1 cellular context compared by ENCODE assay signal in the genomic region with DNA sequence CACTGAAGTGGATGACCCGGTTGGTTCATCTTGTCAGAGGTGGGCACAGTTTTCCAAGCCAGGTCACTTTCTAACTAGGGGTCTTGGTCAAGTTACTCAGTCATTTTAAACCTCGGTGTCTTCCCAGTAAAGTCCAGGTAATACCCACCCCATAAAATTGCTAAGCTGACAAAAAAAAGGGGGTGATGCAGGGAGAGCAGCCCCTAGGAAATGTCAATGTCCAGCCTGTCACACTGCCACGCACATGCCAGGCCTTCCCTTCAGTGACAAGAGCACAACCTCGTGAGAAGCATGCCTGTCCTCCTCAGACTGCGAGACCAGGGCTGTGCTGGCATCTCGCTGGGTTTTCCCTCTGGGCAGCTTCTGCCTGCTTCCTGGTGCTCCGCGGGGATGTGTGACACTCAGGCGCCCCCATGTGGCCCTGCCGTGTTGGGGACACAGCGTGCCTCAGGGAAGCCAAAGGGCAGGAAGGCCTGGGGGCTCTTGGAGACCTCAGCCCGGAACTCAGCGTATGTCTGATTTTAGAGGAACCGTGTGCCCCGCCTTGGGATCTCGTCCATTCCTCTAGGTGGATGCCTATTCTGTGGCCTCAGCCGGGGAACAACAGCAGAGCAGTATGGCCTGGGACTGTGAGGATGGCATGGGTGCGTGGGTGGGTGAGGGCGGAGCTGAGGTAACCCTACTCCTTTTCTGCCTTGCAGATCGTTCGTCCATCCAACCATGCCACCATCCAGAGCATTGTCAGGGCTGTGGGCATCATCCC.
TF ChIP-seq lines count a peak whose summit lies in the region.

No MANE protein-coding gene starts in this region.

TF ChIP-seq in K562, 482 proteins besides CTCF, POLR2A, EP300 and RAD21 (continued from another document and continues in another):
- TF ChIP-seq COPS2 (conservative IDR thresholded peaks at IDR 0.05) (no peak), TCF7L2 (IDR thresholded peaks at IDR 0.05; ENCODE audit: low read depth, low read length) (no peak), ZC3H4 (CRISPR knock-in tag; IDR thresholded peaks at IDR 0.05; ENCODE audit: borderline replicate concordance) (no peak), ZFP1 (CRISPR knock-in tag; IDR thresholded peaks at IDR 0.05) (no peak), KDM5B (IDR thresholded peaks at IDR 0.05; ENCODE audit: insufficient replicate concordance, low read depth, low read length) (no peak), GTF2F1 (IDR thresholded peaks at IDR 0.05; ENCODE audit: low read depth, low read length) (no peak), FIP1L1 (IDR thresholded peaks at IDR 0.05; ENCODE audit: low read depth, low read length, poor library complexity, severe bottlenecking) (no peak), CBFA2T3 (IDR thresholded peaks at IDR 0.05) (no peak), GATAD2A (IDR thresholded peaks at IDR 0.05) (no peak), MTA3 (IDR thresholded peaks at IDR 0.05; ENCODE audit: borderline replicate concordance) (no peak), CHCHD3 (CRISPR knock-in tag; IDR thresholded peaks at IDR 0.05) (no peak), NR2C2 (CRISPR knock-in tag; IDR thresholded peaks at IDR 0.05) (0 out of 2 replicates have a peak, but pooled peaks have one; percentile 24), NR2C2 (tag; IDR thresholded peaks at IDR 0.05) (no peak), THRAP3 (IDR thresholded peaks at IDR 0.05; ENCODE audit: borderline replicate concordance) (no peak), CEBPB (tag; IDR thresholded peaks at IDR 0.05) (no peak), JUND (IDR thresholded peaks at IDR 0.05; ENCODE audit: borderline replicate concordance, low read depth, low read length) (0 out of 2 replicates have a peak, but pooled peaks have one; percentile 17), JUND (tag; IDR thresholded peaks at IDR 0.05; ENCODE audit: borderline replicate concordance, low read depth, low read length) (no peak; the same call in 2 of the 3 replicates), EP400 (IDR thresholded peaks at IDR 0.05) (no peak), SRSF7 (optimal IDR thresholded peaks at IDR 0.05; ENCODE audit: low read depth, low read length) (no peak), ZNF282 (CRISPR knock-in tag; IDR thresholded peaks at IDR 0.05) (no peak), KLF10 (CRISPR knock-in tag; IDR thresholded peaks at IDR 0.05) (no peak), SRSF3 (IDR thresholded peaks at IDR 0.05; ENCODE audit: insufficient read depth, low read length) (no peak), DNMT1 (IDR thresholded peaks at IDR 0.05) (no peak), RB1 (IDR thresholded peaks at IDR 0.05; ENCODE audit: low read depth) (no peak), LCOR (CRISPR knock-in tag; IDR thresholded peaks at IDR 0.05) (no peak), ZNF408 (CRISPR knock-in tag; IDR thresholded peaks at IDR 0.05; ENCODE audit: low read depth) (no peak), SMARCA4 (IDR thresholded peaks at IDR 0.05) (peak; percentile 23; the same call in 1 of the 2 replicates), HMGN3 (IDR thresholded peaks at IDR 0.05; ENCODE audit: borderline replicate concordance, extremely low read depth, insufficient read length, low read depth, low read length) (no peak), TAF9B (IDR thresholded peaks at IDR 0.05; ENCODE audit: partially characterized antibody) (no peak), CREBBP (IDR thresholded peaks at IDR 0.05; ENCODE audit: low read depth, low read length) (no peak), TBL1XR1 (IDR thresholded peaks at IDR 0.05; ENCODE audit: low read length in 2 of 2) (no peak), ZNF347 (CRISPR knock-in tag; IDR thresholded peaks at IDR 0.05; ENCODE audit: low read depth) (no peak), ZNF146 (CRISPR knock-in tag; IDR thresholded peaks at IDR 0.05; ENCODE audit: unreplicated experiment) (no peak), FOXA3 (CRISPR knock-in tag; conservative IDR thresholded peaks at IDR 0.05 in 1 of 2, IDR thresholded peaks at IDR 0.05 in 1 of 2) (no peak), ZNF583 (CRISPR knock-in tag; IDR thresholded peaks at IDR 0.05) (0 out of 2 replicates have a peak, but pooled peaks have one; percentile 47), ZNF239 (CRISPR knock-in tag; IDR thresholded peaks at IDR 0.05) (no peak)
- TF ChIP-seq, protein P1, sequence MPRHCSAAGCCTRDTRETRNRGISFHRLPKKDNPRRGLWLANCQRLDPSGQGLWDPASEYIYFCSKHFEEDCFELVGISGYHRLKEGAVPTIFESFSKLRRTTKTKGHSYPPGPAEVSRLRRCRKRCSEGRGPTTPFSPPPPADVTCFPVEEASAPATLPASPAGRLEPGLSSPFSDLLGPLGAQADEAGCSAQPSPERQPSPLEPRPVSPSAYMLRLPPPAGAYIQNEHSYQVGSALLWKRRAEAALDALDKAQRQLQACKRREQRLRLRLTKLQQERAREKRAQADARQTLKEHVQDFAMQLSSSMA (CRISPR knock-in tag; IDR thresholded peaks at IDR 0.05), result no peak
- TF ChIP-seq, protein P2, sequence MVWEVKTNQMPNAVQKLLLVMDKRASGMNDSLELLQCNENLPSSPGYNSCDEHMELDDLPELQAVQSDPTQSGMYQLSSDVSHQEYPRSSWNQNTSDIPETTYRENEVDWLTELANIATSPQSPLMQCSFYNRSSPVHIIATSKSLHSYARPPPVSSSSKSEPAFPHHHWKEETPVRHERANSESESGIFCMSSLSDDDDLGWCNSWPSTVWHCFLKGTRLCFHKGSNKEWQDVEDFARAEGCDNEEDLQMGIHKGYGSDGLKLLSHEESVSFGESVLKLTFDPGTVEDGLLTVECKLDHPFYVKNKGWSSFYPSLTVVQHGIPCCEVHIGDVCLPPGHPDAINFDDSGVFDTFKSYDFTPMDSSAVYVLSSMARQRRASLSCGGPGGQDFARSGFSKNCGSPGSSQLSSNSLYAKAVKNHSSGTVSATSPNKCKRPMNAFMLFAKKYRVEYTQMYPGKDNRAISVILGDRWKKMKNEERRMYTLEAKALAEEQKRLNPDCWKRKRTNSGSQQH (CRISPR knock-in tag; IDR thresholded peaks at IDR 0.05), result 0 out of 2 replicates have a peak, but pooled peaks have one; percentile 35
- TF ChIP-seq, protein P3, sequence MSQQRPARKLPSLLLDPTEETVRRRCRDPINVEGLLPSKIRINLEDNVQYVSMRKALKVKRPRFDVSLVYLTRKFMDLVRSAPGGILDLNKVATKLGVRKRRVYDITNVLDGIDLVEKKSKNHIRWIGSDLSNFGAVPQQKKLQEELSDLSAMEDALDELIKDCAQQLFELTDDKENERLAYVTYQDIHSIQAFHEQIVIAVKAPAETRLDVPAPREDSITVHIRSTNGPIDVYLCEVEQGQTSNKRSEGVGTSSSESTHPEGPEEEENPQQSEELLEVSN (IDR thresholded peaks at IDR 0.05; ENCODE audit: borderline replicate concordance in 1 of 2, extremely low read depth in 1 of 2, insufficient read depth in 1 of 2, insufficient read length in 1 of 2, low read depth in 1 of 2, low read length in 1 of 2, poor library complexity in 1 of 2, severe bottlenecking in 1 of 2), result peak in 1 of 2 experiments; percentile 19
- TF ChIP-seq, protein P4, sequence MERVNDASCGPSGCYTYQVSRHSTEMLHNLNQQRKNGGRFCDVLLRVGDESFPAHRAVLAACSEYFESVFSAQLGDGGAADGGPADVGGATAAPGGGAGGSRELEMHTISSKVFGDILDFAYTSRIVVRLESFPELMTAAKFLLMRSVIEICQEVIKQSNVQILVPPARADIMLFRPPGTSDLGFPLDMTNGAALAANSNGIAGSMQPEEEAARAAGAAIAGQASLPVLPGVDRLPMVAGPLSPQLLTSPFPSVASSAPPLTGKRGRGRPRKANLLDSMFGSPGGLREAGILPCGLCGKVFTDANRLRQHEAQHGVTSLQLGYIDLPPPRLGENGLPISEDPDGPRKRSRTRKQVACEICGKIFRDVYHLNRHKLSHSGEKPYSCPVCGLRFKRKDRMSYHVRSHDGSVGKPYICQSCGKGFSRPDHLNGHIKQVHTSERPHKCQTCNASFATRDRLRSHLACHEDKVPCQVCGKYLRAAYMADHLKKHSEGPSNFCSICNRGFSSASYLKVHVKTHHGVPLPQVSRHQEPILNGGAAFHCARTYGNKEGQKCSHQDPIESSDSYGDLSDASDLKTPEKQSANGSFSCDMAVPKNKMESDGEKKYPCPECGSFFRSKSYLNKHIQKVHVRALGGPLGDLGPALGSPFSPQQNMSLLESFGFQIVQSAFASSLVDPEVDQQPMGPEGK (CRISPR knock-in tag; IDR thresholded peaks at IDR 0.05; ENCODE audit: borderline replicate concordance), result no peak
- TF ChIP-seq, protein P5, sequence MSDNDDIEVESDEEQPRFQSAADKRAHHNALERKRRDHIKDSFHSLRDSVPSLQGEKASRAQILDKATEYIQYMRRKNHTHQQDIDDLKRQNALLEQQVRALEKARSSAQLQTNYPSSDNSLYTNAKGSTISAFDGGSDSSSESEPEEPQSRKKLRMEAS (CRISPR knock-in tag; IDR thresholded peaks at IDR 0.05), result no peak
- TF ChIP-seq, protein P6, sequence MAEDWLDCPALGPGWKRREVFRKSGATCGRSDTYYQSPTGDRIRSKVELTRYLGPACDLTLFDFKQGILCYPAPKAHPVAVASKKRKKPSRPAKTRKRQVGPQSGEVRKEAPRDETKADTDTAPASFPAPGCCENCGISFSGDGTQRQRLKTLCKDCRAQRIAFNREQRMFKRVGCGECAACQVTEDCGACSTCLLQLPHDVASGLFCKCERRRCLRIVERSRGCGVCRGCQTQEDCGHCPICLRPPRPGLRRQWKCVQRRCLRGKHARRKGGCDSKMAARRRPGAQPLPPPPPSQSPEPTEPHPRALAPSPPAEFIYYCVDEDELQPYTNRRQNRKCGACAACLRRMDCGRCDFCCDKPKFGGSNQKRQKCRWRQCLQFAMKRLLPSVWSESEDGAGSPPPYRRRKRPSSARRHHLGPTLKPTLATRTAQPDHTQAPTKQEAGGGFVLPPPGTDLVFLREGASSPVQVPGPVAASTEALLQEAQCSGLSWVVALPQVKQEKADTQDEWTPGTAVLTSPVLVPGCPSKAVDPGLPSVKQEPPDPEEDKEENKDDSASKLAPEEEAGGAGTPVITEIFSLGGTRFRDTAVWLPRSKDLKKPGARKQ (CRISPR knock-in tag; IDR thresholded peaks at IDR 0.05), result no peak
- TF ChIP-seq, protein P7, sequence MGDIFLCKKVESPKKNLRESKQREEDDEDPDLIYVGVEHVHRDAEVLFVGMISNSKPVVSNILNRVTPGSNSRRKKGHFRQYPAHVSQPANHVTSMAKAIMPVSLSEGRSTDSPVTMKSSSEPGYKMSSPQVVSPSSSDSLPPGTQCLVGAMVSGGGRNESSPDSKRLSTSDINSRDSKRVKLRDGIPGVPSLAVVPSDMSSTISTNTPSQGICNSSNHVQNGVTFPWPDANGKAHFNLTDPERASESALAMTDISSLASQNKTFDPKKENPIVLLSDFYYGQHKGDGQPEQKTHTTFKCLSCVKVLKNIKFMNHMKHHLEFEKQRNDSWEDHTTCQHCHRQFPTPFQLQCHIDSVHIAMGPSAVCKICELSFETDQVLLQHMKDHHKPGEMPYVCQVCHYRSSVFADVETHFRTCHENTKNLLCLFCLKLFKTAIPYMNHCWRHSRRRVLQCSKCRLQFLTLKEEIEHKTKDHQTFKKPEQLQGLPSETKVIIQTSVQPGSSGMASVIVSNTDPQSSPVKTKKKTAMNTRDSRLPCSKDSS (IDR thresholded peaks at IDR 0.05; ENCODE audit: low read depth, partially characterized antibody), result no peak
- TF ChIP-seq, protein P8, sequence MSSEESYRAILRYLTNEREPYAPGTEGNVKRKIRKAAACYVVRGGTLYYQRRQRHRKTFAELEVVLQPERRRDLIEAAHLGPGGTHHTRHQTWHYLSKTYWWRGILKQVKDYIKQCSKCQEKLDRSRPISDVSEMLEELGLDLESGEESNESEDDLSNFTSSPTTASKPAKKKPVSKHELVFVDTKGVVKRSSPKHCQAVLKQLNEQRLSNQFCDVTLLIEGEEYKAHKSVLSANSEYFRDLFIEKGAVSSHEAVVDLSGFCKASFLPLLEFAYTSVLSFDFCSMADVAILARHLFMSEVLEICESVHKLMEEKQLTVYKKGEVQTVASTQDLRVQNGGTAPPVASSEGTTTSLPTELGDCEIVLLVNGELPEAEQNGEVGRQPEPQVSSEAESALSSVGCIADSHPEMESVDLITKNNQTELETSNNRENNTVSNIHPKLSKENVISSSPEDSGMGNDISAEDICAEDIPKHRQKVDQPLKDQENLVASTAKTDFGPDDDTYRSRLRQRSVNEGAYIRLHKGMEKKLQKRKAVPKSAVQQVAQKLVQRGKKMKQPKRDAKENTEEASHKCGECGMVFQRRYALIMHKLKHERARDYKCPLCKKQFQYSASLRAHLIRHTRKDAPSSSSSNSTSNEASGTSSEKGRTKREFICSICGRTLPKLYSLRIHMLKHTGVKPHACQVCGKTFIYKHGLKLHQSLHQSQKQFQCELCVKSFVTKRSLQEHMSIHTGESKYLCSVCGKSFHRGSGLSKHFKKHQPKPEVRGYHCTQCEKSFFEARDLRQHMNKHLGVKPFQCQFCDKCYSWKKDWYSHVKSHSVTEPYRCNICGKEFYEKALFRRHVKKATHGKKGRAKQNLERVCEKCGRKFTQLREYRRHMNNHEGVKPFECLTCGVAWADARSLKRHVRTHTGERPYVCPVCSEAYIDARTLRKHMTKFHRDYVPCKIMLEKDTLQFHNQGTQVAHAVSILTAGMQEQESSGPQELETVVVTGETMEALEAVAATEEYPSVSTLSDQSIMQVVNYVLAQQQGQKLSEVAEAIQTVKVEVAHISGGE (CRISPR knock-in tag; IDR thresholded peaks at IDR 0.05), result peak in 1 of 3 experiments; percentile 30; a peak in 1 of 6 replicates
- TF ChIP-seq, protein P9, sequence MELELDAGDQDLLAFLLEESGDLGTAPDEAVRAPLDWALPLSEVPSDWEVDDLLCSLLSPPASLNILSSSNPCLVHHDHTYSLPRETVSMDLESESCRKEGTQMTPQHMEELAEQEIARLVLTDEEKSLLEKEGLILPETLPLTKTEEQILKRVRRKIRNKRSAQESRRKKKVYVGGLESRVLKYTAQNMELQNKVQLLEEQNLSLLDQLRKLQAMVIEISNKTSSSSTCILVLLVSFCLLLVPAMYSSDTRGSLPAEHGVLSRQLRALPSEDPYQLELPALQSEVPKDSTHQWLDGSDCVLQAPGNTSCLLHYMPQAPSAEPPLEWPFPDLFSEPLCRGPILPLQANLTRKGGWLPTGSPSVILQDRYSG (tag; conservative IDR thresholded peaks at IDR 0.05; ENCODE audit: low read depth), result no peak
- TF ChIP-seq, protein P10, sequence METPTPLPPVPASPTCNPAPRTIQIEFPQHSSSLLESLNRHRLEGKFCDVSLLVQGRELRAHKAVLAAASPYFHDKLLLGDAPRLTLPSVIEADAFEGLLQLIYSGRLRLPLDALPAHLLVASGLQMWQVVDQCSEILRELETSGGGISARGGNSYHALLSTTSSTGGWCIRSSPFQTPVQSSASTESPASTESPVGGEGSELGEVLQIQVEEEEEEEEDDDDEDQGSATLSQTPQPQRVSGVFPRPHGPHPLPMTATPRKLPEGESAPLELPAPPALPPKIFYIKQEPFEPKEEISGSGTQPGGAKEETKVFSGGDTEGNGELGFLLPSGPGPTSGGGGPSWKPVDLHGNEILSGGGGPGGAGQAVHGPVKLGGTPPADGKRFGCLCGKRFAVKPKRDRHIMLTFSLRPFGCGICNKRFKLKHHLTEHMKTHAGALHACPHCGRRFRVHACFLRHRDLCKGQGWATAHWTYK (CRISPR knock-in tag; IDR thresholded peaks at IDR 0.05), result 0 out of 2 replicates have a peak, but pooled peaks have one; percentile 55
- TF ChIP-seq, protein P11, sequence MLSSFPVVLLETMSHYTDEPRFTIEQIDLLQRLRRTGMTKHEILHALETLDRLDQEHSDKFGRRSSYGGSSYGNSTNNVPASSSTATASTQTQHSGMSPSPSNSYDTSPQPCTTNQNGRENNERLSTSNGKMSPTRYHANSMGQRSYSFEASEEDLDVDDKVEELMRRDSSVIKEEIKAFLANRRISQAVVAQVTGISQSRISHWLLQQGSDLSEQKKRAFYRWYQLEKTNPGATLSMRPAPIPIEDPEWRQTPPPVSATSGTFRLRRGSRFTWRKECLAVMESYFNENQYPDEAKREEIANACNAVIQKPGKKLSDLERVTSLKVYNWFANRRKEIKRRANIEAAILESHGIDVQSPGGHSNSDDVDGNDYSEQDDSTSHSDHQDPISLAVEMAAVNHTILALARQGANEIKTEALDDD (IDR thresholded peaks at IDR 0.05), result no peak
